ENCODE assay signal across 7 cellular contexts in genomic region chr12:7954471-7954870, GRCh38. TPM values are rescaled to one million over a fixed set of nuclear protein-coding genes. Genes with fewer than 3 reads are reported as not detected.
DNase-seq lines count a peak whose midpoint lies in the region; FAIRE-seq and TF ChIP-seq lines count a peak whose summit lies in the region.
"Not testable (repeated sequence)": the region's sequence is repeated elsewhere in the genome, so short reads cannot be mapped to it uniquely, and the experiment has no call there.

No MANE protein-coding gene starts in this region.

- H3K27ac ChIP-seq in endothelial cell of umbilical vein (ENCODE audit: insufficient read depth, low read depth, low read length): not testable (repeated sequence)

- H3K36me3 ChIP-seq in Caco-2 (ENCODE audit: control insufficient read depth, insufficient read depth, low read length); endothelial cell of umbilical vein (ENCODE audit: control insufficient read depth in 2 of 2, extremely low read depth in 1 of 2, insufficient read depth in 2 of 2, low read length in 2 of 2): not testable (repeated sequence)

- intact Hi-C loops in Caco-2 (cut with micrococcal nuclease; ENCODE audit: unreplicated experiment); endothelial cell of umbilical vein (cut with micrococcal nuclease): not testable (repeated sequence)

- not testable (repeated sequence) for H3K27ac Mint-ChIP-seq in Caco-2 (ENCODE audit: unreplicated experiment)
- H3K27ac Mint-ChIP-seq in activated naive CD8-positive, alpha-beta T cell: peak overlapping the region; percentile 28

- not testable (repeated sequence) for H3K4me3 ChIP-seq in Caco-2 (ENCODE audit: low read depth, low read length); endothelial cell of umbilical vein (replicated peaks in 1 of 3; ENCODE audit: insufficient read depth in 1 of 3, low read depth in 1 of 3, low read length in 3 of 3)

- H3K27me3 Mint-ChIP-seq in Caco-2 (ENCODE audit: insufficient read depth, unreplicated experiment); activated naive CD8-positive, alpha-beta T cell: not testable (repeated sequence)

- H3K9me3 Mint-ChIP-seq in Caco-2 (ENCODE audit: unreplicated experiment); activated naive CD8-positive, alpha-beta T cell (ENCODE audit: low read depth): not testable (repeated sequence)

- H3K4me1 ChIP-seq in Caco-2 (peaks cover 22% of the 10 kb centered on the region), endothelial cell of umbilical vein (ENCODE audit: control insufficient read depth, extremely low read depth, insufficient read depth, low read length) (peaks cover 10% of the 10 kb centered on the region)

- BruUV-seq in Caco-2 (replicated peaks; lab: Mats Ljungman, UMichigan): TSS peak; percentile 100
- BruUV-seq in endothelial cell of umbilical vein (replicated peaks; lab: Mats Ljungman, UMichigan): not testable (repeated sequence)

- not testable (repeated sequence) for H2AFZ ChIP-seq in endothelial cell of umbilical vein (ENCODE audit: low read depth, low read length)

- not testable (repeated sequence) for TF ChIP-seq POLR2A in GM12891 (IDR thresholded peaks at IDR 0.05; ENCODE audit: low read depth, low read length); endothelial cell of umbilical vein (IDR thresholded peaks at IDR 0.05; ENCODE audit: low read depth, low read length)

- H3K9ac ChIP-seq in endothelial cell of umbilical vein (replicated peaks; ENCODE audit: extremely low read depth, insufficient read depth, low read length): not testable (repeated sequence)

- not testable (repeated sequence) for TF ChIP-seq CTCF in Caco-2 (IDR thresholded peaks at IDR 0.05; ENCODE audit: insufficient read depth in 1 of 2, low read depth in 1 of 2, low read length in 1 of 2, severe bottlenecking in 1 of 2, unreplicated experiment in 1 of 2); endothelial cell of umbilical vein (IDR thresholded peaks at IDR 0.05; ENCODE audit: extremely low read depth in 1 of 2, insufficient read depth in 1 of 2, low read depth in 1 of 2, low read length in 2 of 2)

- not testable (repeated sequence) for H4K20me1 ChIP-seq in endothelial cell of umbilical vein (replicated peaks; ENCODE audit: control insufficient read depth, extremely low read depth, insufficient read depth, low read length)

- POLR2A ChIA-PET in Caco-2 (lab: Charles Lee); endothelial cell of umbilical vein (lab: Charles Lee): not testable (repeated sequence)

- not testable (repeated sequence) for H3K27me3 ChIP-seq in Caco-2 (replicated peaks; ENCODE audit: control insufficient read depth, insufficient read depth, low read length); endothelial cell of umbilical vein (ENCODE audit: control insufficient read depth in 2 of 2, insufficient read depth in 2 of 2, low read length in 2 of 2)

- peaks cover 15% of the 10 kb centered on the region for H3K36me3 Mint-ChIP-seq in Caco-2 (ENCODE audit: insufficient read depth, unreplicated experiment)
- not testable (repeated sequence) for H3K36me3 Mint-ChIP-seq in activated naive CD8-positive, alpha-beta T cell

- H3K4me1 Mint-ChIP-seq in Caco-2 (ENCODE audit: low read depth, unreplicated experiment): peaks cover 20% of the 10 kb centered on the region
- peaks cover 16% of the 10 kb centered on the region for H3K4me1 Mint-ChIP-seq in activated naive CD8-positive, alpha-beta T cell (ENCODE audit: low read depth)

- DNase-seq in Caco-2; GM12891 (ENCODE audit: insufficient read length, low spot score); endothelial cell of umbilical vein (ENCODE audit: low read depth, low spot score); urothelium cell line (ENCODE audit: low spot score): not testable (repeated sequence)
- peak; percentile 34 for DNase-seq in cerebellar cortex (ENCODE audit: low spot score)
- peak; percentile 16 for DNase-seq in occipital lobe (lab: John Stamatoyannopoulos, UW)

- H3K9me3 ChIP-seq in Caco-2; endothelial cell of umbilical vein (replicated peaks; ENCODE audit: control insufficient read depth, insufficient read depth, low read length): not testable (repeated sequence)

- H3K4me2 ChIP-seq in endothelial cell of umbilical vein (ENCODE audit: insufficient read depth, low read length): not testable (repeated sequence)

- peak overlapping the region; percentile 33 for H3K4me3 Mint-ChIP-seq in Caco-2 (ENCODE audit: unreplicated experiment)
- H3K4me3 Mint-ChIP-seq in activated naive CD8-positive, alpha-beta T cell: not testable (repeated sequence)

- not testable (repeated sequence) for H3K79me2 ChIP-seq in endothelial cell of umbilical vein (ENCODE audit: control insufficient read depth, insufficient read depth, low read length)

- CTCF ChIA-PET in Caco-2 (lab: Charles Lee); endothelial cell of umbilical vein (lab: Charles Lee): not testable (repeated sequence)

- H3K9me1 ChIP-seq in endothelial cell of umbilical vein (replicated peaks; ENCODE audit: control insufficient read depth, extremely low read depth, insufficient read depth, low read length): not testable (repeated sequence)

- dilution Hi-C loops in endothelial cell of umbilical vein (cut with MboI; ENCODE audit: extremely low pct_ligation_motif_present, low sequenced_read_pairs): not testable (repeated sequence)

- FAIRE-seq in GM12891 (lab: Jason Lieb, UNC) (peak; percentile 50), endothelial cell of umbilical vein (lab: Jason Lieb, UNC) (peak; percentile 48), urothelium cell line (lab: Jason Lieb, UNC) (peak; percentile 63)

RNA-seq across cellular contexts. Expression of gene SLC2A3, which starts 18.5 kb away (rescaled TPM):
- total RNA-seq in Caco-2 (2022) (2,966 and 3,303 TPM in 2 replicates), endothelial cell of umbilical vein (13.9 and 25.7 TPM in 2 replicates), occipital lobe (57.1 TPM)
- polyA plus RNA-seq in GM12891 (2012; ENCODE audit: low read depth, missing spikeins): 25.8 TPM
- 12.7 and 20.8 TPM in 2 replicates for polyA plus RNA-seq in endothelial cell of umbilical vein
- polyA plus RNA-seq in endothelial cell of umbilical vein (2011; cell fraction: cytosol; rRNA removed): 8.9 and 9.9 TPM in 2 replicates
- 20.7 and 21.8 TPM in 2 replicates for polyA plus RNA-seq in endothelial cell of umbilical vein (2011; cell fraction: nucleus; rRNA removed)
- 33.5 and 53.0 TPM in 2 replicates for polyA plus RNA-seq in endothelial cell of umbilical vein (2012)
- polyA minus RNA-seq in endothelial cell of umbilical vein: 32.2 and 35.4 TPM in 2 replicates
- polyA minus RNA-seq in endothelial cell of umbilical vein (2011; cell fraction: cytosol; rRNA and poly(A)+ RNA removed): 22.0 TPM
- 29.1 and 41.5 TPM in 2 replicates for polyA minus RNA-seq in endothelial cell of umbilical vein (2011; cell fraction: nucleus; rRNA and poly(A)+ RNA removed)

Comparison
In these comparisons a context has a peak if more than half of its experiments do, and no peak if none do; other contexts are left out.
1. RNA of gene SLC2A3, which starts 18.5 kb away (total RNA-seq): 2,966 to 3,303 TPM in Caco-2; 57.1 TPM in occipital lobe (single experiment) and 13.9 to 25.7 TPM in endothelial cell of umbilical vein; every median in the first group is over 10 times any median in the second.